1 cellular context compared by ENCODE assay signal in the genomic region with DNA sequence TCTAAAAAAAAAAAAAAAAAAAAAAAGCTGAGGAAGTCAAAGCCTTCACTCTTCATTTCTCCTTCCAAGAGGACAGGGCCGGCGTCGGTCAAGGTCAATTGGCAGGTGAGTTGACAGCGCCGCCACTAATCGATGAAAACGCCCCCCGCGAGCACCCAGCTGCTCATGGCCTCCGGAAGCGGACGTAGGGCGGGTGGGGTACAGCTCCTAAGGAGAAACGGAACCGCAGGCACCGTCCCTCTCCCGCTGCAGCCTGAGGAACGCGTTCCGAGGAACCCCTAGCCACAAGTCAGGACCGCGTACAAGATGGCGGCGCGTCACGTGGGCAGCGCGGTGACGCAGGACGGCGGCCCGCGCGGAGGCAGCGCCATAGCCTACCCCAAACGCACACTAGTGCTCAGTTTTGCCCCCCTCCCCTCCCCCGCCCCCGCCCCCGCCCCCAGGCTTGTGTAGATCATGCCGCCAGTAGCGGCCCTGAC.
TF ChIP-seq lines count a peak whose summit lies in the region.

A gene (plus strand): TSS at position 465 of the 479 bp plus-strand sequence. CDS start 16,045 bp downstream, outside the sequence.

TF ChIP-seq in A549, 52 proteins besides CTCF, POLR2A, EP300 and RAD21 (continued from another document):
- TF ChIP-seq, protein P1, sequence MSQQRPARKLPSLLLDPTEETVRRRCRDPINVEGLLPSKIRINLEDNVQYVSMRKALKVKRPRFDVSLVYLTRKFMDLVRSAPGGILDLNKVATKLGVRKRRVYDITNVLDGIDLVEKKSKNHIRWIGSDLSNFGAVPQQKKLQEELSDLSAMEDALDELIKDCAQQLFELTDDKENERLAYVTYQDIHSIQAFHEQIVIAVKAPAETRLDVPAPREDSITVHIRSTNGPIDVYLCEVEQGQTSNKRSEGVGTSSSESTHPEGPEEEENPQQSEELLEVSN (IDR thresholded peaks at IDR 0.05; ENCODE audit: borderline replicate concordance, low read depth), result peak; percentile 57; the same call in 1 of the 2 replicates
- TF ChIP-seq, protein P2, sequence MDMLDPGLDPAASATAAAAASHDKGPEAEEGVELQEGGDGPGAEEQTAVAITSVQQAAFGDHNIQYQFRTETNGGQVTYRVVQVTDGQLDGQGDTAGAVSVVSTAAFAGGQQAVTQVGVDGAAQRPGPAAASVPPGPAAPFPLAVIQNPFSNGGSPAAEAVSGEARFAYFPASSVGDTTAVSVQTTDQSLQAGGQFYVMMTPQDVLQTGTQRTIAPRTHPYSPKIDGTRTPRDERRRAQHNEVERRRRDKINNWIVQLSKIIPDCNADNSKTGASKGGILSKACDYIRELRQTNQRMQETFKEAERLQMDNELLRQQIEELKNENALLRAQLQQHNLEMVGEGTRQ (IDR thresholded peaks at IDR 0.05), result peak; percentile 94
- TF ChIP-seq HDAC2 (IDR thresholded peaks at IDR 0.05) (no peak), RCOR1 (IDR thresholded peaks at IDR 0.05; ENCODE audit: low read depth, low read length) (no peak), TP53 (CRISPR knock-in tag; IDR thresholded peaks at IDR 0.05) (no peak)
